ENCODE assay signal across 8 cellular contexts in the genomic region with DNA sequence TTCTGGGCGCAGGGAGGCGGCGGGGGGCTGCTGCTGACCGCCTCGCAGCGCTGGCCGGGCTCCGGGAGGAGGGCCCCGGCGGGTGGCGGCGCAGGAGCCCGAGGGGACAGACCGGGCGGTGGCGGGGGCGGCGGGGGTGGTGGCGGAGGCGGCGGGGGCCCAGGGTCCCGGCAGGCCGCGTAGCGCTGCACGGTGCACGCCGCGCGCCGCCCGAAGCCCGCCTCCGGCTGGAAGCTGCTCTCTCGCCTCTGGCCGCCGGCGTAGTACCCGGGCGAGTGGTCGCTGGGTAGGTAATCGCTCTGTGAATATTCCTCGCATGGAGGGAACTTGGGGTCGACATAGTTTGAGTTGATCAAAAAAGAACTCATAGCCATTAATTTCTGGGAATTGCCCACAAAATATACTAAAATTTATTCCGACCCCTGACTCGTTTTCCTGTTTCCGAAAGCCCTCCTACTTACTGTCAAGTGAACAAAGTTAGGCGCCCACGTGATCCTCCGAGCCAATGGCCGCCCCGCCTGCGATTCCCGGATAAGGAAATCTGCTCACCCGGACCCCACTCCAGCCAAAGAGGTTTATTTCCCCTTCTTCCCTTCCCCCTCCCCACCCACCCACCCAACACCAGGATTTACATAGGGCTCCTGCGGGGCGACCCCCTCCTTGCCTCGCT. TPM values are rescaled to one million over a fixed set of nuclear protein-coding genes. Genes with fewer than 3 reads are reported as not detected.
DNase-seq lines count a peak whose midpoint lies in the region; ATAC-seq, FAIRE-seq and TF ChIP-seq lines count a peak whose summit lies in the region.

A gene (minus strand): TSS at position 405 of the 670 bp plus-strand sequence. CDS start 31 bp downstream, at position 374.

- H3K9me1 ChIP-seq in keratinocyte (ENCODE audit: control insufficient read depth, extremely low read depth, insufficient read depth, low read length): no peaks in the 10 kb centered on the region

- no peaks in the 10 kb centered on the region for H3K36me3 ChIP-seq in astrocyte (ENCODE audit: insufficient read depth, low read length)
- H3K36me3 ChIP-seq in keratinocyte (ENCODE audit: control insufficient read depth in 2 of 2, extremely low read depth in 1 of 2, insufficient read depth in 2 of 2, low read length in 2 of 2): peaks cover 0 to 2% of the 10 kb centered on the region in 2 experiments

- peaks cover 87% of the 10 kb centered on the region for H3K27me3 ChIP-seq in astrocyte (ENCODE audit: insufficient read depth, low read length)
- H3K27me3 ChIP-seq in keratinocyte (ENCODE audit: control insufficient read depth, extremely low read depth, insufficient read depth, low read length): peaks cover 89% of the 10 kb centered on the region

- H2AFZ ChIP-seq in astrocyte (ENCODE audit: low read depth, low read length) (no peak within 1 kb of the TSS), keratinocyte (ENCODE audit: control insufficient read depth, low read length) (peak within 1 kb of the TSS; percentile 60)

- peak within 1 kb of the TSS; percentile 82 for H3K9ac ChIP-seq in astrocyte (ENCODE audit: low read length)
- H3K9ac ChIP-seq in keratinocyte (ENCODE audit: control insufficient read depth, extremely low read depth, insufficient read depth, low read length): peak within 1 kb of the TSS; percentile 58

- peak within 1 kb of the TSS; percentile 95 for H3K4me3 Mint-ChIP-seq in T-helper 17 cell
- H3K4me3 Mint-ChIP-seq in astrocyte (ENCODE audit: unreplicated experiment): no peak within 1 kb of the TSS
- H3K4me3 Mint-ChIP-seq in chondrocyte (ENCODE audit: unreplicated experiment): no peak within 1 kb of the TSS

- H3K4me1 Mint-ChIP-seq in T-helper 17 cell (peaks cover 46% of the 10 kb centered on the region), astrocyte (ENCODE audit: low read depth, unreplicated experiment) (no peaks in the 10 kb centered on the region), chondrocyte (ENCODE audit: low read depth) (peaks cover 5% of the 10 kb centered on the region)

- peak; percentile 63 for ATAC-seq in GM18867 (IDR thresholded peaks at IDR 0.05; ENCODE audit: unreplicated experiment)
- peak; percentile 86 for ATAC-seq in T-helper 17 cell

- peaks cover 33% of the 10 kb centered on the region for H3K9me3 Mint-ChIP-seq in astrocyte (ENCODE audit: unreplicated experiment)
- no peaks in the 10 kb centered on the region for H3K9me3 Mint-ChIP-seq in chondrocyte (ENCODE audit: low read depth)

- H3K27me3 Mint-ChIP-seq in T-helper 17 cell: peaks cover 43% of the 10 kb centered on the region
- H3K27me3 Mint-ChIP-seq in astrocyte (ENCODE audit: low read depth, unreplicated experiment): peaks cover 71% of the 10 kb centered on the region
- H3K27me3 Mint-ChIP-seq in chondrocyte (ENCODE audit: low read depth): peaks cover 84% of the 10 kb centered on the region

- TF ChIP-seq CTCF in astrocyte (IDR thresholded peaks at IDR 0.05; ENCODE audit: insufficient read depth, low read depth, low read length): no peak
- no peak for TF ChIP-seq CTCF in keratinocyte (optimal IDR thresholded peaks at IDR 0.05 in 1 of 3, IDR thresholded peaks at IDR 0.05 in 1 of 3, conservative IDR thresholded peaks at IDR 0.05 in 1 of 3; ENCODE audit: extremely low read depth in 1 of 3, insufficient read depth in 2 of 3, low read length in 3 of 3)
- no peak for TF ChIP-seq CTCF in chondrocyte (IDR thresholded peaks at IDR 0.05)

- H3K4me3 ChIP-seq in astrocyte (ENCODE audit: insufficient read depth, low read depth, low read length): peak within 1 kb of the TSS; percentile 58
- peak within 1 kb of the TSS; percentile 58 to 76 (median 65) for H3K4me3 ChIP-seq in keratinocyte (ENCODE audit: control insufficient read depth in 2 of 3, extremely low read depth in 1 of 3, insufficient read depth in 2 of 3, low read depth in 1 of 3, low read length in 3 of 3)

- dilution Hi-C loops in keratinocyte (cut with MboI; ENCODE audit: extremely low pct_ligation_motif_present, low sequenced_read_pairs): no loop called here

- H3K27ac Mint-ChIP-seq in T-helper 17 cell (peak within 1 kb of the TSS; percentile 67), astrocyte (ENCODE audit: unreplicated experiment) (no peak within 1 kb of the TSS), chondrocyte (ENCODE audit: unreplicated experiment) (no peak within 1 kb of the TSS)

- H3K36me3 Mint-ChIP-seq in T-helper 17 cell (ENCODE audit: low read depth): peaks cover 2% of the 10 kb centered on the region
- H3K36me3 Mint-ChIP-seq in astrocyte (ENCODE audit: low read depth, unreplicated experiment): peaks cover 3% of the 10 kb centered on the region
- peaks cover 4% of the 10 kb centered on the region for H3K36me3 Mint-ChIP-seq in chondrocyte (ENCODE audit: low read depth)

- H3K79me2 ChIP-seq in astrocyte (ENCODE audit: insufficient read depth, low read length) (peaks cover 72% of the 10 kb centered on the region), keratinocyte (ENCODE audit: control insufficient read depth, insufficient read depth, low read length) (no peaks in the 10 kb centered on the region)

- H4K20me1 ChIP-seq in astrocyte (ENCODE audit: insufficient read depth, low read length) (peaks cover 4% of the 10 kb centered on the region), keratinocyte (ENCODE audit: control insufficient read depth, extremely low read depth, insufficient read depth, low read length) (no peaks in the 10 kb centered on the region)

- peaks cover 13% of the 10 kb centered on the region for H3K4me1 ChIP-seq in astrocyte (ENCODE audit: insufficient read depth, low read length)
- H3K4me1 ChIP-seq in keratinocyte (ENCODE audit: control insufficient read depth, extremely low read depth, insufficient read depth, low read length): peaks cover 27% of the 10 kb centered on the region

- DNase-seq in HTR-8/SVneo (ENCODE audit: insufficient read length, low spot score) (peak; percentile 87), T-helper 17 cell (peak in 2 of 3 donors; percentile 56 to 60), astrocyte (ENCODE audit: low read depth) (peak; percentile 78), keratinocyte (ENCODE audit: low read depth, low spot score) (no peak), cerebellar cortex (ENCODE audit: low spot score) (no peak), chondrocyte (ENCODE audit: low spot score) (no peak)
- DNase-seq in stimulated activated CD4-positive, alpha-beta T cell treated with anti-CD3 and anti-CD28 coated beads, Interleukin-1b, Interleukin-23, amount 100 ng/mL, for 48 hours: peak; percentile 56

- FAIRE-seq in HTR-8/SVneo (lab: Jason Lieb, UNC) (peak; percentile 28), astrocyte (lab: Jason Lieb, UNC) (no peak), keratinocyte (lab: Jason Lieb, UNC) (no peak)

- peak within 1 kb of the TSS; percentile 84 for H3K4me2 ChIP-seq in astrocyte (ENCODE audit: low read length)
- peak within 1 kb of the TSS; percentile 85 for H3K4me2 ChIP-seq in keratinocyte (ENCODE audit: control insufficient read depth, extremely low read depth, insufficient read depth, low read depth, low read length)

- H3K27ac ChIP-seq in astrocyte (ENCODE audit: low read depth, low read length) (peak within 1 kb of the TSS; percentile 77), keratinocyte (ENCODE audit: control insufficient read depth, insufficient read depth, low read length) (no peak within 1 kb of the TSS)

- H3K9me3 ChIP-seq in T-helper 17 cell (ENCODE audit: control insufficient read depth, low read length, poor library complexity, severe bottlenecking): no peaks in the 10 kb centered on the region
- no peaks in the 10 kb centered on the region for H3K9me3 ChIP-seq in astrocyte (ENCODE audit: insufficient read depth, low read depth, low read length)
- no peaks in the 10 kb centered on the region for H3K9me3 ChIP-seq in keratinocyte (ENCODE audit: control insufficient read depth, low read depth, low read length)

RNA-seq across cellular contexts. Expression of the gene that starts here (rescaled TPM):
- total RNA-seq in T-helper 17 cell: 1 to 10 TPM in 1 of 2 donors, under 1 TPM in 1; 0.91 to 1.8 TPM
- not detected in 2 replicates for total RNA-seq in astrocyte
- 0.46 to 0.89 TPM (median 0.59 TPM) in 3 replicates for polyA plus RNA-seq in keratinocyte
- polyA plus RNA-seq in keratinocyte (2011; ENCODE audit: low read depth): 0.11 TPM
- 0.46 and 0.55 TPM in 2 replicates for polyA plus RNA-seq in keratinocyte (2011; cell fraction: cytosol; rRNA removed)
- 1.4 and 1.8 TPM in 2 replicates for polyA plus RNA-seq in keratinocyte (2011; cell fraction: nucleus; rRNA removed)
- polyA plus RNA-seq in keratinocyte (2012; ENCODE audit: low replicate concordance): 0.30 and 1.2 TPM in 2 replicates
- 0.19 to 0.92 TPM (median 0.30 TPM) in 3 replicates for polyA minus RNA-seq in keratinocyte
- not detected for polyA minus RNA-seq in keratinocyte (2011; cell fraction: cytosol; rRNA and poly(A)+ RNA removed)
- polyA minus RNA-seq in keratinocyte (2011; cell fraction: nucleus; rRNA and poly(A)+ RNA removed): 0.21 and 0.70 TPM in 2 replicates
- not detected in 3 replicates for total RNA-seq in chondrocyte

Comparison
In these comparisons a context has a peak if more than half of its experiments do, and no peak if none do; other contexts are left out.
1. Peak in DNase-seq, H3K4me3 ChIP-seq, H3K27ac ChIP-seq, H3K9ac ChIP-seq and H3K4me2 ChIP-seq in astrocyte; RNA of the gene not detected or under 1 TPM.
2. DNase-seq: peak in HTR-8/SVneo (single experiment), T-helper 17 cell (2 of 3) and stimulated activated CD4-positive, alpha-beta T cell treated with anti-CD3 and anti-CD28 coated beads, Interleukin-1b, Interleukin-23, amount 100 ng/mL, for 48 hours (single experiment); none in keratinocyte (single experiment), cerebellar cortex (single experiment) and chondrocyte (single experiment).